ENCODE assay signal across 13 cellular contexts in genomic region chr4:179097741-179098140, GRCh38.
DNase-seq lines count a peak whose midpoint lies in the region; ATAC-seq, FAIRE-seq and TF ChIP-seq lines count a peak whose summit lies in the region.
"Had no signal": no experiment of that assay in that cellular context is flagged by ENCODE, and none has a peak within 500 bp of the region (broad histone marks: within the 10 kb centered on the region; RNA-seq: fewer than 3 reads in every experiment).

No MANE protein-coding gene starts in this region.

- no peak overlapping the region for H3K4me3 ChIP-seq in GM23338
- H3K4me3 ChIP-seq in astrocyte (ENCODE audit: insufficient read depth, low read depth, low read length) = no peak overlapping the region
- no peak overlapping the region for H3K4me3 ChIP-seq in spleen
- H3K4me3 ChIP-seq: heart left ventricle had no signal

- no peak for FAIRE-seq in astrocyte (lab: Jason Lieb, UNC)

- H3K27ac ChIP-seq in GM23338 (ENCODE audit: low read depth) = no peak overlapping the region
- no peak overlapping the region for H3K27ac ChIP-seq in astrocyte (ENCODE audit: low read depth, low read length)
- H3K27ac ChIP-seq in spleen = no peak overlapping the region
- H3K27ac ChIP-seq: heart left ventricle had no signal

- TF ChIP-seq POLR2A in spleen (IDR thresholded peaks at IDR 0.05) = no peak

- H3K4me3 Mint-ChIP-seq in GM23338 = no peak overlapping the region
- H3K4me3 Mint-ChIP-seq in astrocyte (ENCODE audit: unreplicated experiment) = no peak overlapping the region
- no peak overlapping the region for H3K4me3 Mint-ChIP-seq in mesothelial cell of epicardium

- H2AFZ ChIP-seq in GM23338 (no peak overlapping the region), astrocyte (ENCODE audit: low read depth, low read length) (no peak overlapping the region)

- 3 to 21% (median 5%) methylated on average over 1 of the region's 1 CpG for WGBS in spleen, 5 donors

- no peaks in the 10 kb centered on the region for H3K9me3 ChIP-seq in astrocyte (ENCODE audit: insufficient read depth, low read depth, low read length)
- H3K9me3 ChIP-seq in spleen = peaks cover 0 to 32% (median 10%) of the 10 kb centered on the region in 8 donors

- H3K9me3 Mint-ChIP-seq in GM23338 (no peaks in the 10 kb centered on the region), astrocyte (ENCODE audit: unreplicated experiment) (no peaks in the 10 kb centered on the region), mesothelial cell of epicardium (no peaks in the 10 kb centered on the region)

- H3K9ac ChIP-seq in astrocyte (ENCODE audit: low read length) = no peak overlapping the region

- H3K4me2 ChIP-seq in GM23338 (no peak overlapping the region), astrocyte (ENCODE audit: low read length) (no peak overlapping the region)

- H3K27me3 Mint-ChIP-seq in GM23338 (ENCODE audit: insufficient read depth, low read depth, poor library complexity) = no peaks in the 10 kb centered on the region
- no peaks in the 10 kb centered on the region for H3K27me3 Mint-ChIP-seq in astrocyte (ENCODE audit: low read depth, unreplicated experiment)
- H3K27me3 Mint-ChIP-seq in mesothelial cell of epicardium (ENCODE audit: low read depth) = no peaks in the 10 kb centered on the region

- H3K4me1 ChIP-seq in GM23338 (ENCODE audit: insufficient read depth) (no peaks in the 10 kb centered on the region), astrocyte (ENCODE audit: insufficient read depth, low read length) (no peaks in the 10 kb centered on the region), spleen (no peaks in the 10 kb centered on the region)
- H3K4me1 ChIP-seq: heart left ventricle had no signal

- H3K36me3 ChIP-seq in GM23338 (ENCODE audit: insufficient read depth) = no peaks in the 10 kb centered on the region
- no peaks in the 10 kb centered on the region for H3K36me3 ChIP-seq in astrocyte (ENCODE audit: insufficient read depth, low read length)
- H3K36me3 ChIP-seq in spleen = no peaks in the 10 kb centered on the region
- H3K36me3 ChIP-seq: heart left ventricle had no signal

- no peaks in the 10 kb centered on the region for H3K79me2 ChIP-seq in GM23338 (replicated peaks; ENCODE audit: insufficient read depth)
- H3K79me2 ChIP-seq in astrocyte (ENCODE audit: insufficient read depth, low read length) = no peaks in the 10 kb centered on the region

- H3F3A ChIP-seq in GM23338 (replicated peaks; ENCODE audit: low read depth) = no peaks in the 10 kb centered on the region

- intact Hi-C loops in spleen (cut with DNase I; ENCODE audit: low total_unique reads) = no loop called here

- TF ChIP-seq CTCF in GM23338 (conservative IDR thresholded peaks at IDR 0.05; ENCODE audit: low read depth in 2 of 2) (no peak), astrocyte (IDR thresholded peaks at IDR 0.05; ENCODE audit: insufficient read depth, low read depth, low read length) (no peak), mesothelial cell of epicardium (IDR thresholded peaks at IDR 0.05; ENCODE audit: unreplicated experiment) (no peak), spleen (IDR thresholded peaks at IDR 0.05 in 8 of 11, conservative IDR thresholded peaks at IDR 0.05 in 3 of 11) (no peak)

- peak; percentile 76 for DNase-seq in GM23338 (ENCODE audit: low spot score)
- peak; percentile 8 for DNase-seq in LoVo (ENCODE audit: low spot score)
- peak; percentile 27 for DNase-seq in astrocyte (ENCODE audit: low read depth)
- peak; percentile 43 to 67 for DNase-seq in mesothelial cell of epicardium (ENCODE audit: low spot score in 2 of 2, unreplicated experiment in 2 of 2)
- DNase-seq in spleen = no peak
- no peak for DNase-seq in NCI-H1694 treated with DMSO at 0.1 percent for 48 hours (lab: John Stamatoyannopoulos, UW)
- DNase-seq: activated CD8-positive, alpha-beta memory T cell treated with anti-CD3 and anti-CD28 coated beads, Interleukin-2, amount 50 U/mL, for 4 hours; amniotic stem cell; effector memory CD4-positive, alpha-beta T cell; heart left ventricle; NCI-H2029 had no signal

- H3K27me3 ChIP-seq in GM23338 (ENCODE audit: insufficient read depth) (no peaks in the 10 kb centered on the region), astrocyte (ENCODE audit: insufficient read depth, low read length) (no peaks in the 10 kb centered on the region), spleen (replicated peaks in 1 of 7) (no peaks in the 10 kb centered on the region)
- H3K27me3 ChIP-seq: heart left ventricle had no signal

- H3K9me2 ChIP-seq in GM23338 (ENCODE audit: insufficient read depth) = no peaks in the 10 kb centered on the region

- H3K36me3 Mint-ChIP-seq in GM23338 (ENCODE audit: low read depth) (no peaks in the 10 kb centered on the region), astrocyte (ENCODE audit: low read depth, unreplicated experiment) (no peaks in the 10 kb centered on the region), mesothelial cell of epicardium (no peaks in the 10 kb centered on the region)

- no peaks in the 10 kb centered on the region for H3K4me1 Mint-ChIP-seq in GM23338
- no peaks in the 10 kb centered on the region for H3K4me1 Mint-ChIP-seq in astrocyte (ENCODE audit: low read depth, unreplicated experiment)
- no peaks in the 10 kb centered on the region for H3K4me1 Mint-ChIP-seq in mesothelial cell of epicardium

- H4K20me1 ChIP-seq in GM23338 (replicated peaks; ENCODE audit: insufficient read depth) (0 out of 2 replicates have a peak, but pooled peaks cover 2% of the 10 kb centered on the region), astrocyte (ENCODE audit: insufficient read depth, low read length) (no peaks in the 10 kb centered on the region)

- ATAC-seq in GM23338 = no peak; the same call in 1 of the 3 replicates
- ATAC-seq in HG03520 (IDR thresholded peaks at IDR 0.05; ENCODE audit: unreplicated experiment) = no peak
- ATAC-seq in HG02571 (IDR thresholded peaks at IDR 0.05; ENCODE audit: unreplicated experiment) = no peak
- ATAC-seq: heart left ventricle had no signal

- H3K27ac Mint-ChIP-seq in GM23338 (no peak overlapping the region), astrocyte (ENCODE audit: unreplicated experiment) (no peak overlapping the region), mesothelial cell of epicardium (no peak overlapping the region)

TF ChIP-seq in GM23338, 12 proteins besides CTCF, POLR2A, EP300 and RAD21 (continues in another document):
- TF ChIP-seq, protein P1, sequence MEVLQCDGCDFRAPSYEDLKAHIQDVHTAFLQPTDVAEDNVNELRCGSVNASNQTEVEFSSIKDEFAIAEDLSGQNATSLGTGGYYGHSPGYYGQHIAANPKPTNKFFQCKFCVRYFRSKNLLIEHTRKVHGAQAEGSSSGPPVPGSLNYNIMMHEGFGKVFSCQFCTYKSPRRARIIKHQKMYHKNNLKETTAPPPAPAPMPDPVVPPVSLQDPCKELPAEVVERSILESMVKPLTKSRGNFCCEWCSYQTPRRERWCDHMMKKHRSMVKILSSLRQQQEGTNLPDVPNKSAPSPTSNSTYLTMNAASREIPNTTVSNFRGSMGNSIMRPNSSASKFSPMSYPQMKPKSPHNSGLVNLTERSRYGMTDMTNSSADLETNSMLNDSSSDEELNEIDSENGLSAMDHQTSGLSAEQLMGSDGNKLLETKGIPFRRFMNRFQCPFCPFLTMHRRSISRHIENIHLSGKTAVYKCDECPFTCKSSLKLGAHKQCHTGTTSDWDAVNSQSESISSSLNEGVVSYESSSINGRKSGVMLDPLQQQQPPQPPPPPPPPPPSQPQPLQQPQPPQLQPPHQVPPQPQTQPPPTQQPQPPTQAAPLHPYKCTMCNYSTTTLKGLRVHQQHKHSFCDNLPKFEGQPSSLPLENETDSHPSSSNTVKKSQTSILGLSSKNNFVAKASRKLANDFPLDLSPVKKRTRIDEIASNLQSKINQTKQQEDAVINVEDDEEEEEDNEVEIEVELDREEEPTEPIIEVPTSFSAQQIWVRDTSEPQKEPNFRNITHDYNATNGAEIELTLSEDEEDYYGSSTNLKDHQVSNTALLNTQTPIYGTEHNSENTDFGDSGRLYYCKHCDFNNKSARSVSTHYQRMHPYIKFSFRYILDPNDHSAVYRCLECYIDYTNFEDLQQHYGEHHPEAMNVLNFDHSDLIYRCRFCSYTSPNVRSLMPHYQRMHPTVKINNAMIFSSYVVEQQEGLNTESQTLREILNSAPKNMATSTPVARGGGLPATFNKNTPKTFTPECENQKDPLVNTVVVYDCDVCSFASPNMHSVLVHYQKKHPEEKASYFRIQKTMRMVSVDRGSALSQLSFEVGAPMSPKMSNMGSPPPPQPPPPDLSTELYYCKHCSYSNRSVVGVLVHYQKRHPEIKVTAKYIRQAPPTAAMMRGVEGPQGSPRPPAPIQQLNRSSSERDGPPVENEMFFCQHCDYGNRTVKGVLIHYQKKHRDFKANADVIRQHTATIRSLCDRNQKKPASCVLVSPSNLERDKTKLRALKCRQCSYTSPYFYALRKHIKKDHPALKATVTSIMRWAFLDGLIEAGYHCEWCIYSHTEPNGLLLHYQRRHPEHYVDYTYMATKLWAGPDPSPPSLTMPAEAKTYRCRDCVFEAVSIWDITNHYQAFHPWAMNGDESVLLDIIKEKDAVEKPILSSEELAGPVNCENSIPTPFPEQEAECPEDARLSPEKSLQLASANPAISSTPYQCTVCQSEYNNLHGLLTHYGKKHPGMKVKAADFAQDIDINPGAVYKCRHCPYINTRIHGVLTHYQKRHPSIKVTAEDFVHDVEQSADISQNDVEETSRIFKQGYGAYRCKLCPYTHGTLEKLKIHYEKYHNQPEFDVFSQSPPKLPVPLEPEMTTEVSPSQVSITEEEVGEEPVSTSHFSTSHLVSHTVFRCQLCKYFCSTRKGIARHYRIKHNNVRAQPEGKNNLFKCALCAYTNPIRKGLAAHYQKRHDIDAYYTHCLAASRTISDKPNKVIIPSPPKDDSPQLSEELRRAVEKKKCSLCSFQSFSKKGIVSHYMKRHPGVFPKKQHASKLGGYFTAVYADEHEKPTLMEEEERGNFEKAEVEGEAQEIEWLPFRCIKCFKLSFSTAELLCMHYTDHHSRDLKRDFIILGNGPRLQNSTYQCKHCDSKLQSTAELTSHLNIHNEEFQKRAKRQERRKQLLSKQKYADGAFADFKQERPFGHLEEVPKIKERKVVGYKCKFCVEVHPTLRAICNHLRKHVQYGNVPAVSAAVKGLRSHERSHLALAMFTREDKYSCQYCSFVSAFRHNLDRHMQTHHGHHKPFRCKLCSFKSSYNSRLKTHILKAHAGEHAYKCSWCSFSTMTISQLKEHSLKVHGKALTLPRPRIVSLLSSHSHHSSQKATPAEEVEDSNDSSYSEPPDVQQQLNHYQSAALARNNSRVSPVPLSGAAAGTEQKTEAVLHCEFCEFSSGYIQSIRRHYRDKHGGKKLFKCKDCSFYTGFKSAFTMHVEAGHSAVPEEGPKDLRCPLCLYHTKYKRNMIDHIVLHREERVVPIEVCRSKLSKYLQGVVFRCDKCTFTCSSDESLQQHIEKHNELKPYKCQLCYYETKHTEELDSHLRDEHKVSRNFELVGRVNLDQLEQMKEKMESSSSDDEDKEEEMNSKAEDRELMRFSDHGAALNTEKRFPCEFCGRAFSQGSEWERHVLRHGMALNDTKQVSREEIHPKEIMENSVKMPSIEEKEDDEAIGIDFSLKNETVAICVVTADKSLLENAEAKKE (CRISPR knock-in tag; IDR thresholded peaks at IDR 0.05) = no peak
- TF ChIP-seq NANOG (IDR thresholded peaks at IDR 0.05; ENCODE audit: borderline replicate concordance) (no peak), EZH2 (IDR thresholded peaks at IDR 0.05; ENCODE audit: low read depth, unreplicated experiment) (no peak)

Comparison
In these comparisons a context has a peak if more than half of its experiments do, and no peak if none do; other contexts are left out.
1. DNase-seq: peak in GM23338 (single experiment), LoVo (single experiment), astrocyte (single experiment) and mesothelial cell of epicardium (2 of 2); none in spleen (single experiment) and NCI-H1694 treated with DMSO at 0.1 percent for 48 hours (single experiment).